8 cellular contexts compared by ENCODE assay signal in the genomic region with DNA sequence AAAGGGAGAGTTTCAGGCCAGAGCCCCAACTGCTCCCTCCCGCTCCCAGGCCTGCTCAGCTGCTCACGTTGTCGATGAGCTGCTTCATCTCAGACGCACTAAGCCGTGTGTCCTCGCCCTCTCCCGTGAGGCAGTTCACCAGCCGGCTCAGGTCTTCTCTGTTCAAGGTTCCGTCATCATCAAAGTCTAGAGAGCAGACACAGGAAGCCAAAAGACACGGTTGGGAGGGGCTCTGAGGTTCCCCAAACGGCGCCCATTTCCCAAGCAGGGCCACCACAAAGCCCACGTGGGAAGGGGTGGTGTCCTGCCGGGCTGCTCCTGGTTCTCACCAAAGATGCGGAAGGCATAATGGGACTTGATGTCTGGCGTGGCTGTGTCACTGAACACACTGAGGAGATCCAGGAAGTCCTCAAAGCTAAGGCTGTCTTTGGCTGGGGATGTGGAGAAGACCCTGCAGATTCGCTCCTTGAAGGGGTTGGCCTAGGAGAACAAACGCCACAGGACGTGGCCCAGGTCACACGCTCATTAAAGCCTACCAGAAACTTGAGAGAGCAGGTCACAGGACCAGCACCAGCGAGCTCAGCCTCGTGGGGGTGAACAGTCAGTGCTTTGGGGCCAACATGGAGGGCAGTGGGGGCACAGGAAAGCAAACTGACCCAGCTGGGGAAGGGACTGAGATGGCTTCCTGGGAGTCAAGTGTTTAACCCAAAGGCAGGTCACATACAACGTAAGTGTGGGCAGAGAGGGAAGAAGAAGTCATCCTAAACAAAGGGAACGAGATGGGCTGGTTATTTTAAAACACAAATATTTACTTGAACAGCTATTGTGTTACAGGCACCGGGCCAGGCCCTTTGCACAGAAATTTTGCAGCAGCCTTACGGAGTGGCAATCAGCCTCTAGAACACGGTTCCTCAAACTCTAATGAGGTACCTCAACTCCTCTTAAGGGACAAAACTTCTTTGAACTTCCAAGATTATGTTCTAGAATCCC.
DNase-seq lines count a peak whose midpoint lies in the region; ATAC-seq lines count a peak whose summit lies in the region.

No MANE protein-coding gene starts in this region.

- H3K4me1 ChIP-seq in duodenal mucosa (ENCODE audit: control insufficient read depth in 1 of 2, insufficient read depth in 2 of 2, low read length in 2 of 2), result peaks cover 41 to 51% of the 10 kb centered on the region in 2 donors

- H3K27me3 ChIP-seq in duodenal mucosa (ENCODE audit: control insufficient read depth in 1 of 2, insufficient read depth in 2 of 2, low read length in 2 of 2), result no peaks in the 10 kb centered on the region

- peak overlapping the region; percentile 49 to 95 for H3K9ac ChIP-seq in duodenal mucosa (ENCODE audit: low read depth in 1 of 2, low read length in 2 of 2)

- peak; percentile 23 for ATAC-seq in GM18867 (IDR thresholded peaks at IDR 0.05; ENCODE audit: unreplicated experiment)
- no peak for ATAC-seq in HG03460 (IDR thresholded peaks at IDR 0.05; ENCODE audit: unreplicated experiment)
- no peak for ATAC-seq in HG02678 (IDR thresholded peaks at IDR 0.05; ENCODE audit: unreplicated experiment)

- peaks cover 40 to 51% of the 10 kb centered on the region in 2 donors for H3K36me3 ChIP-seq in duodenal mucosa (ENCODE audit: control insufficient read depth in 1 of 2, insufficient read depth in 2 of 2, low read length in 2 of 2)

- no peaks in the 10 kb centered on the region for H3K9me3 ChIP-seq in duodenal mucosa (ENCODE audit: control insufficient read depth in 1 of 2, low read length in 2 of 2)

- H3K4me3 ChIP-seq in duodenal mucosa (ENCODE audit: low read depth in 1 of 2, low read length in 2 of 2), result peak overlapping the region; percentile 87 to 90

- peak overlapping the region; percentile 70 for H3K27ac ChIP-seq in duodenal mucosa (ENCODE audit: low read depth, low read length)

- peak; percentile 72 to 78 for DNase-seq in activated CD4-positive, alpha-beta T cell treated with anti-CD3 and anti-CD28 coated beads for 4 hours
- peak; percentile 37 to 71 for DNase-seq in stimulated activated CD4-positive, alpha-beta T cell treated with anti-CD3 and anti-CD28 coated beads, Interleukin-1b, Interleukin-23, amount 100 ng/mL, for 1 hour (ENCODE audit: low read depth in 2 of 2)
- no peak for DNase-seq in HUDEP-2 (lab: John Stamatoyannopoulos, UW; ENCODE audit: unreplicated experiment in 76 of 76)
- no peak for DNase-seq in putamen (ENCODE audit: low spot score)

Comparison
In these comparisons a context has a peak if more than half of its experiments do, and no peak if none do; other contexts are left out.
1. DNase-seq: peak in activated CD4-positive, alpha-beta T cell treated with anti-CD3 and anti-CD28 coated beads for 4 hours (2 of 2) and stimulated activated CD4-positive, alpha-beta T cell treated with anti-CD3 and anti-CD28 coated beads, Interleukin-1b, Interleukin-23, amount 100 ng/mL, for 1 hour (2 of 2); none in HUDEP-2 (0 of 76) and putamen (single experiment).